Comparison of ENCODE assay signal across 10 cellular contexts in genomic region chr3:58422756-58423324, GRCh38. TPM values are rescaled to one million over a fixed set of nuclear protein-coding genes. Genes with fewer than 3 reads are reported as not detected.
DNase-seq lines count a peak whose midpoint lies in the region; ATAC-seq and TF ChIP-seq lines count a peak whose summit lies in the region.
"Had no signal": no experiment of that assay in that cellular context is flagged by ENCODE, and none has a peak within 500 bp of the region (broad histone marks: within the 10 kb centered on the region; RNA-seq: fewer than 3 reads in every experiment).

No MANE protein-coding gene starts in this region.

- H3K9me3 ChIP-seq in A673 (ENCODE audit: low read depth, low read length, poor library complexity, severe bottlenecking): no peaks in the 10 kb centered on the region
- H3K9me3 ChIP-seq in left lung: no peaks in the 10 kb centered on the region
- H3K9me3 ChIP-seq in sigmoid colon: no peaks in the 10 kb centered on the region

- ATAC-seq in left lung (peak; percentile 80), GM21576 (IDR thresholded peaks at IDR 0.05; ENCODE audit: unreplicated experiment) (no peak), HG03520 (IDR thresholded peaks at IDR 0.05; ENCODE audit: unreplicated experiment) (no peak), HG03039 (IDR thresholded peaks at IDR 0.05; ENCODE audit: unreplicated experiment) (no peak)

- H3K27me3 ChIP-seq in A673 (replicated peaks; ENCODE audit: insufficient read depth, low read depth, low read length, poor library complexity) (no peaks in the 10 kb centered on the region), left lung (no peaks in the 10 kb centered on the region), sigmoid colon (no peaks in the 10 kb centered on the region)

- H3K4me1 ChIP-seq in A673 (ENCODE audit: insufficient read depth, low read length, poor library complexity, severe bottlenecking) (no peaks in the 10 kb centered on the region), left lung (peaks cover 0 to 5% of the 10 kb centered on the region in 2 donors), sigmoid colon (peaks cover 0 to 23% (median 10%) of the 10 kb centered on the region in 4 donors)

- no peak overlapping the region for H3K27ac ChIP-seq in A673 (ENCODE audit: low read depth, low read length, poor library complexity, severe bottlenecking)
- H3K27ac ChIP-seq in left lung: no peak overlapping the region
- H3K27ac ChIP-seq in sigmoid colon: peak overlapping the region in 1 of 4 donors; percentile 6

- H3K36me3 ChIP-seq in A673 (ENCODE audit: insufficient read depth, low read length, poor library complexity, severe bottlenecking) (peaks cover 14% of the 10 kb centered on the region), left lung (peaks cover 0 to 71% of the 10 kb centered on the region in 2 donors), sigmoid colon (peaks cover 9 to 73% (median 36%) of the 10 kb centered on the region in 4 donors)

- intact Hi-C loops in A673 (cut with micrococcal nuclease; ENCODE audit: unreplicated experiment) (no loop called here), left lung (cut with DNase I) (no loop called here), sigmoid colon (cut with DNase I) (loop anchor here (10.0 kb wide), 1 partner anchor 238 kb away; no protein-coding TSS in a partner anchor)

- no peak for TF ChIP-seq EP300 in sigmoid colon (IDR thresholded peaks at IDR 0.05)

- in situ Hi-C loops in astrocyte of the spinal cord (cut with HindIII; ENCODE audit: low sequenced_read_pairs): no loop called here

- CTCF ChIA-PET in A673 (lab: Charles Lee): interaction anchor here (0.6 kb wide), 1 partner anchor 49 kb away, joined by 3 read pairs; no protein-coding TSS in a partner anchor

- TF ChIP-seq CTCF in A673 (conservative IDR thresholded peaks at IDR 0.05; ENCODE audit: low read depth, low read length) (peak; percentile 31; the same call in 1 of the 2 replicates), GM12873 (IDR thresholded peaks at IDR 0.05; ENCODE audit: insufficient read depth, low read depth, low read length, missing control alignments) (peak; percentile 19), astrocyte of the spinal cord (IDR thresholded peaks at IDR 0.05; ENCODE audit: low read depth, low read length) (peak; percentile 38), left lung (IDR thresholded peaks at IDR 0.05) (no peak), sigmoid colon (IDR thresholded peaks at IDR 0.05) (no peak)

- DNase-seq in A673 (ENCODE audit: low spot score) (peak; percentile 30), astrocyte of the spinal cord (ENCODE audit: low read depth, low spot score) (peak; percentile 35), left lung (no peak), sigmoid colon (no peak)
- DNase-seq: NCI-H1048, T-helper 2 cell had no signal

- WGBS in sigmoid colon, 2 donors: 71 to 79% methylated on average over 8 of the region's 8 CpGs

- POLR2A ChIA-PET in A673 (lab: Charles Lee; ENCODE audit: low non-redundant PET): no interaction called here

- TF ChIP-seq POLR2A in sigmoid colon (IDR thresholded peaks at IDR 0.05): no peak

- BruUV-seq in A673 (replicated peaks; lab: Mats Ljungman, UMichigan): no TSS peak

- H3K4me3 ChIP-seq in A673 (ENCODE audit: low read depth, low read length, poor library complexity, severe bottlenecking) (no peak overlapping the region), astrocyte of the spinal cord (ENCODE audit: low read depth, low read length) (no peak overlapping the region), left lung (no peak overlapping the region), sigmoid colon (no peak overlapping the region)

RNA-seq across cellular contexts. Expression of gene PDHB, which starts 10.8 kb away (rescaled TPM):
- 56.0 and 58.8 TPM in 2 replicates for total RNA-seq in A673 (2021)
- 10 to 100 TPM; 55.5 to 57.1 TPM for total RNA-seq in left lung
- total RNA-seq in sigmoid colon: 100 to 1,000 TPM in 2 of 4 donors, 10 to 100 TPM in 2; 92.0 to 105 (median 98.9) TPM
- 100 to 1,000 TPM in 2 of 3 donors, 10 to 100 TPM in 1; 69.4 to 120 (median 111) TPM for polyA plus RNA-seq in sigmoid colon

Comparison
In these comparisons a context has a peak if more than half of its experiments do, and no peak if none do; other contexts are left out.
1. DNase-seq: peak in A673 (single experiment) and astrocyte of the spinal cord (single experiment); none in left lung (0 of 2) and sigmoid colon (single experiment).
2. CTCF ChIP-seq: peak in A673 (single experiment), GM12873 (single experiment) and astrocyte of the spinal cord (single experiment); none in left lung (0 of 2) and sigmoid colon (0 of 4).